In the genomic region with DNA sequence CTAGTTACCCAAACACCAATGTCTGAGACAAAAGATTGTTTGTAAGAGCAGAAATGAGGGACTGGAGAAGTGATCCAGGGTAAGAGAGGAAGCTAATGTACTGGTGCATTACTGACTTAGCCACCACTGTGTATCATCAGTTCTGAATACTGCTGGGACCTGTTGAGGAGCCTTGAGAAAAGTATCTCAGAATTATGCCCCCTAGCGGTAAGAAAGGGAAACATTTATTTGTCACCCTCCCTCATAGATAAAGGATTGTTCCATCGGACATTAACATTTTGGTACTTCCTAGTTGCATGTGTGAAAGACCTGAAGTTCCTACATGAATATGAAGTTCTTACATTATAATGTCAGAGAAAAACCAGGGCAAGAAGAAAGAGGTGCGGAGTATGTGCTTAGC, we compare ENCODE assay signal across 8 cellular contexts.
A peak's percentile ranks its signal among the peaks of the same experiment; 100 is the strongest.
DNase-seq lines count a peak whose midpoint lies in the region; ATAC-seq and TF ChIP-seq lines count a peak whose summit lies in the region.

No MANE protein-coding gene starts in this region.

- peak; percentile 72 for TF ChIP-seq CTCF in 22Rv1 (IDR thresholded peaks at IDR 0.05)
- peak; percentile 67 for TF ChIP-seq CTCF in chondrocyte (IDR thresholded peaks at IDR 0.05)

- no peaks in the 10 kb centered on the region for H3K36me3 Mint-ChIP-seq in chondrocyte (ENCODE audit: low read depth)

- H3K27me3 Mint-ChIP-seq in chondrocyte (ENCODE audit: low read depth), result peaks cover 2% of the 10 kb centered on the region

- no peaks in the 10 kb centered on the region for H3K9me3 Mint-ChIP-seq in chondrocyte (ENCODE audit: low read depth)

- H3K4me1 Mint-ChIP-seq in chondrocyte (ENCODE audit: low read depth), result no peaks in the 10 kb centered on the region

- peak; percentile 44 for DNase-seq in KBM-7
- no peak for DNase-seq in chondrocyte (ENCODE audit: low spot score)
- no peak for DNase-seq in germinal center (ENCODE audit: low spot score)
- DNase-seq in stimulated activated naive CD4-positive, alpha-beta T cell treated with Interleukin-2 at 50 U/mL for 16 hours (lab: John Stamatoyannopoulos, UW), result no peak
- no peak for DNase-seq in ureter (ENCODE audit: low spot score)

- H3K27ac ChIP-seq in 22Rv1, result no peak overlapping the region

- ATAC-seq in GM18873 (IDR thresholded peaks at IDR 0.05; ENCODE audit: low FRiP score, unreplicated experiment), result peak; percentile 60
- no peak for ATAC-seq in GM19467 (IDR thresholded peaks at IDR 0.05; ENCODE audit: unreplicated experiment)

- H3K4me3 Mint-ChIP-seq in chondrocyte (ENCODE audit: unreplicated experiment), result no peak overlapping the region

- in situ Hi-C loops in KBM-7 (cut with MboI; ENCODE audit: low pct_unique_long_range_greater_than_20kb, low sequenced_read_pairs), result no loop called here

- no peak overlapping the region for H3K27ac Mint-ChIP-seq in chondrocyte (ENCODE audit: unreplicated experiment)
